Comparison of ENCODE assay signal across 1 cellular context in genomic region chr3:9890249-9891071, GRCh38.
TF ChIP-seq lines count a peak whose summit lies in the region.

JAGN1 (plus strand) TSS chr3:9890610; CDS start chr3:9890723, 113 bp downstream.

TF ChIP-seq in WTC11, 78 proteins besides CTCF, POLR2A, EP300 and RAD21 (continued from another document and continues in another):
- TF ChIP-seq, protein P1, sequence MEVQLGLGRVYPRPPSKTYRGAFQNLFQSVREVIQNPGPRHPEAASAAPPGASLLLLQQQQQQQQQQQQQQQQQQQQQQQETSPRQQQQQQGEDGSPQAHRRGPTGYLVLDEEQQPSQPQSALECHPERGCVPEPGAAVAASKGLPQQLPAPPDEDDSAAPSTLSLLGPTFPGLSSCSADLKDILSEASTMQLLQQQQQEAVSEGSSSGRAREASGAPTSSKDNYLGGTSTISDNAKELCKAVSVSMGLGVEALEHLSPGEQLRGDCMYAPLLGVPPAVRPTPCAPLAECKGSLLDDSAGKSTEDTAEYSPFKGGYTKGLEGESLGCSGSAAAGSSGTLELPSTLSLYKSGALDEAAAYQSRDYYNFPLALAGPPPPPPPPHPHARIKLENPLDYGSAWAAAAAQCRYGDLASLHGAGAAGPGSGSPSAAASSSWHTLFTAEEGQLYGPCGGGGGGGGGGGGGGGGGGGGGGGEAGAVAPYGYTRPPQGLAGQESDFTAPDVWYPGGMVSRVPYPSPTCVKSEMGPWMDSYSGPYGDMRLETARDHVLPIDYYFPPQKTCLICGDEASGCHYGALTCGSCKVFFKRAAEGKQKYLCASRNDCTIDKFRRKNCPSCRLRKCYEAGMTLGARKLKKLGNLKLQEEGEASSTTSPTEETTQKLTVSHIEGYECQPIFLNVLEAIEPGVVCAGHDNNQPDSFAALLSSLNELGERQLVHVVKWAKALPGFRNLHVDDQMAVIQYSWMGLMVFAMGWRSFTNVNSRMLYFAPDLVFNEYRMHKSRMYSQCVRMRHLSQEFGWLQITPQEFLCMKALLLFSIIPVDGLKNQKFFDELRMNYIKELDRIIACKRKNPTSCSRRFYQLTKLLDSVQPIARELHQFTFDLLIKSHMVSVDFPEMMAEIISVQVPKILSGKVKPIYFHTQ (CRISPR knock-in tag; IDR thresholded peaks at IDR 0.05), result no peak
- no peak for TF ChIP-seq PRDM15 (CRISPR knock-in tag; IDR thresholded peaks at IDR 0.05)
- no peak for TF ChIP-seq ZNF219 (CRISPR knock-in tag; IDR thresholded peaks at IDR 0.05; ENCODE audit: borderline replicate concordance)
- TF ChIP-seq ZMAT4 (CRISPR knock-in tag; IDR thresholded peaks at IDR 0.05), result no peak
- TF ChIP-seq, protein P2, sequence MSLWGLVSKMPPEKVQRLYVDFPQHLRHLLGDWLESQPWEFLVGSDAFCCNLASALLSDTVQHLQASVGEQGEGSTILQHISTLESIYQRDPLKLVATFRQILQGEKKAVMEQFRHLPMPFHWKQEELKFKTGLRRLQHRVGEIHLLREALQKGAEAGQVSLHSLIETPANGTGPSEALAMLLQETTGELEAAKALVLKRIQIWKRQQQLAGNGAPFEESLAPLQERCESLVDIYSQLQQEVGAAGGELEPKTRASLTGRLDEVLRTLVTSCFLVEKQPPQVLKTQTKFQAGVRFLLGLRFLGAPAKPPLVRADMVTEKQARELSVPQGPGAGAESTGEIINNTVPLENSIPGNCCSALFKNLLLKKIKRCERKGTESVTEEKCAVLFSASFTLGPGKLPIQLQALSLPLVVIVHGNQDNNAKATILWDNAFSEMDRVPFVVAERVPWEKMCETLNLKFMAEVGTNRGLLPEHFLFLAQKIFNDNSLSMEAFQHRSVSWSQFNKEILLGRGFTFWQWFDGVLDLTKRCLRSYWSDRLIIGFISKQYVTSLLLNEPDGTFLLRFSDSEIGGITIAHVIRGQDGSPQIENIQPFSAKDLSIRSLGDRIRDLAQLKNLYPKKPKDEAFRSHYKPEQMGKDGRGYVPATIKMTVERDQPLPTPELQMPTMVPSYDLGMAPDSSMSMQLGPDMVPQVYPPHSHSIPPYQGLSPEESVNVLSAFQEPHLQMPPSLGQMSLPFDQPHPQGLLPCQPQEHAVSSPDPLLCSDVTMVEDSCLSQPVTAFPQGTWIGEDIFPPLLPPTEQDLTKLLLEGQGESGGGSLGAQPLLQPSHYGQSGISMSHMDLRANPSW (CRISPR knock-in tag; conservative IDR thresholded peaks at IDR 0.05; ENCODE audit: low read depth), result no peak
- TF ChIP-seq, protein P3, sequence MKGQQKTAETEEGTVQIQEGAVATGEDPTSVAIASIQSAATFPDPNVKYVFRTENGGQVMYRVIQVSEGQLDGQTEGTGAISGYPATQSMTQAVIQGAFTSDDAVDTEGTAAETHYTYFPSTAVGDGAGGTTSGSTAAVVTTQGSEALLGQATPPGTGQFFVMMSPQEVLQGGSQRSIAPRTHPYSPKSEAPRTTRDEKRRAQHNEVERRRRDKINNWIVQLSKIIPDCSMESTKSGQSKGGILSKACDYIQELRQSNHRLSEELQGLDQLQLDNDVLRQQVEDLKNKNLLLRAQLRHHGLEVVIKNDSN (CRISPR knock-in tag; IDR thresholded peaks at IDR 0.05), result no peak
- TF ChIP-seq ETV6 (CRISPR knock-in tag; IDR thresholded peaks at IDR 0.05), result peak; percentile 73
- TF ChIP-seq, protein P4, sequence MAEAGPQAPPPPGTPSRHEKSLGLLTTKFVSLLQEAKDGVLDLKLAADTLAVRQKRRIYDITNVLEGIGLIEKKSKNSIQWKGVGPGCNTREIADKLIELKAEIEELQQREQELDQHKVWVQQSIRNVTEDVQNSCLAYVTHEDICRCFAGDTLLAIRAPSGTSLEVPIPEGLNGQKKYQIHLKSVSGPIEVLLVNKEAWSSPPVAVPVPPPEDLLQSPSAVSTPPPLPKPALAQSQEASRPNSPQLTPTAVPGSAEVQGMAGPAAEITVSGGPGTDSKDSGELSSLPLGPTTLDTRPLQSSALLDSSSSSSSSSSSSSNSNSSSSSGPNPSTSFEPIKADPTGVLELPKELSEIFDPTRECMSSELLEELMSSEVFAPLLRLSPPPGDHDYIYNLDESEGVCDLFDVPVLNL (CRISPR knock-in tag; IDR thresholded peaks at IDR 0.05; ENCODE audit: borderline replicate concordance, low read depth), result no peak
- TF ChIP-seq, protein P5, sequence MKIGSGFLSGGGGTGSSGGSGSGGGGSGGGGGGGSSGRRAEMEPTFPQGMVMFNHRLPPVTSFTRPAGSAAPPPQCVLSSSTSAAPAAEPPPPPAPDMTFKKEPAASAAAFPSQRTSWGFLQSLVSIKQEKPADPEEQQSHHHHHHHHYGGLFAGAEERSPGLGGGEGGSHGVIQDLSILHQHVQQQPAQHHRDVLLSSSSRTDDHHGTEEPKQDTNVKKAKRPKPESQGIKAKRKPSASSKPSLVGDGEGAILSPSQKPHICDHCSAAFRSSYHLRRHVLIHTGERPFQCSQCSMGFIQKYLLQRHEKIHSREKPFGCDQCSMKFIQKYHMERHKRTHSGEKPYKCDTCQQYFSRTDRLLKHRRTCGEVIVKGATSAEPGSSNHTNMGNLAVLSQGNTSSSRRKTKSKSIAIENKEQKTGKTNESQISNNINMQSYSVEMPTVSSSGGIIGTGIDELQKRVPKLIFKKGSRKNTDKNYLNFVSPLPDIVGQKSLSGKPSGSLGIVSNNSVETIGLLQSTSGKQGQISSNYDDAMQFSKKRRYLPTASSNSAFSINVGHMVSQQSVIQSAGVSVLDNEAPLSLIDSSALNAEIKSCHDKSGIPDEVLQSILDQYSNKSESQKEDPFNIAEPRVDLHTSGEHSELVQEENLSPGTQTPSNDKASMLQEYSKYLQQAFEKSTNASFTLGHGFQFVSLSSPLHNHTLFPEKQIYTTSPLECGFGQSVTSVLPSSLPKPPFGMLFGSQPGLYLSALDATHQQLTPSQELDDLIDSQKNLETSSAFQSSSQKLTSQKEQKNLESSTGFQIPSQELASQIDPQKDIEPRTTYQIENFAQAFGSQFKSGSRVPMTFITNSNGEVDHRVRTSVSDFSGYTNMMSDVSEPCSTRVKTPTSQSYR (CRISPR knock-in tag; IDR thresholded peaks at IDR 0.05), result no peak
- no peak for TF ChIP-seq AFF4 (CRISPR knock-in tag; IDR thresholded peaks at IDR 0.05; ENCODE audit: borderline replicate concordance)
- 0 out of 2 replicates have a peak, but pooled peaks have one; percentile 16 for TF ChIP-seq TEAD1 (CRISPR knock-in tag; IDR thresholded peaks at IDR 0.05)
- no peak for TF ChIP-seq NFATC4 (CRISPR knock-in tag; IDR thresholded peaks at IDR 0.05)
- peak; percentile 81 for TF ChIP-seq MAX (CRISPR knock-in tag; IDR thresholded peaks at IDR 0.05)
- TF ChIP-seq ZNF512 (CRISPR knock-in tag; IDR thresholded peaks at IDR 0.05; ENCODE audit: borderline replicate concordance), result no peak
- no peak for TF ChIP-seq IRF2 (CRISPR knock-in tag; IDR thresholded peaks at IDR 0.05; ENCODE audit: borderline replicate concordance, low read depth)
- TF ChIP-seq, protein P6, sequence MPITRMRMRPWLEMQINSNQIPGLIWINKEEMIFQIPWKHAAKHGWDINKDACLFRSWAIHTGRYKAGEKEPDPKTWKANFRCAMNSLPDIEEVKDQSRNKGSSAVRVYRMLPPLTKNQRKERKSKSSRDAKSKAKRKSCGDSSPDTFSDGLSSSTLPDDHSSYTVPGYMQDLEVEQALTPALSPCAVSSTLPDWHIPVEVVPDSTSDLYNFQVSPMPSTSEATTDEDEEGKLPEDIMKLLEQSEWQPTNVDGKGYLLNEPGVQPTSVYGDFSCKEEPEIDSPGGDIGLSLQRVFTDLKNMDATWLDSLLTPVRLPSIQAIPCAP (CRISPR knock-in tag; IDR thresholded peaks at IDR 0.05), result peak; percentile 74
- peak; percentile 73; the same call in 1 of the 2 replicates for TF ChIP-seq HMGXB4 (CRISPR knock-in tag; IDR thresholded peaks at IDR 0.05)
- no peak for TF ChIP-seq ZNF317 (CRISPR knock-in tag; IDR thresholded peaks at IDR 0.05; ENCODE audit: borderline replicate concordance, low read depth)
- no peak for TF ChIP-seq PRRX2 (CRISPR knock-in tag; IDR thresholded peaks at IDR 0.05)
- 0 out of 2 replicates have a peak, but pooled peaks have one; percentile 13 for TF ChIP-seq ZNF121 (CRISPR knock-in tag; IDR thresholded peaks at IDR 0.05)
- no peak for TF ChIP-seq OVOL2 (CRISPR knock-in tag; IDR thresholded peaks at IDR 0.05; ENCODE audit: borderline replicate concordance)
- peak; percentile 53 for TF ChIP-seq FOXK1 (CRISPR knock-in tag; IDR thresholded peaks at IDR 0.05)
- no peak for TF ChIP-seq NR1H2 (CRISPR knock-in tag; IDR thresholded peaks at IDR 0.05)
- no peak for TF ChIP-seq ZBTB21 (CRISPR knock-in tag; IDR thresholded peaks at IDR 0.05; ENCODE audit: borderline replicate concordance)
- TF ChIP-seq, protein P7, sequence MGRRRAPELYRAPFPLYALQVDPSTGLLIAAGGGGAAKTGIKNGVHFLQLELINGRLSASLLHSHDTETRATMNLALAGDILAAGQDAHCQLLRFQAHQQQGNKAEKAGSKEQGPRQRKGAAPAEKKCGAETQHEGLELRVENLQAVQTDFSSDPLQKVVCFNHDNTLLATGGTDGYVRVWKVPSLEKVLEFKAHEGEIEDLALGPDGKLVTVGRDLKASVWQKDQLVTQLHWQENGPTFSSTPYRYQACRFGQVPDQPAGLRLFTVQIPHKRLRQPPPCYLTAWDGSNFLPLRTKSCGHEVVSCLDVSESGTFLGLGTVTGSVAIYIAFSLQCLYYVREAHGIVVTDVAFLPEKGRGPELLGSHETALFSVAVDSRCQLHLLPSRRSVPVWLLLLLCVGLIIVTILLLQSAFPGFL (CRISPR knock-in tag; IDR thresholded peaks at IDR 0.05; ENCODE audit: borderline replicate concordance), result no peak
